In genomic region chr14:102827716-102828115, GRCh38 we compare ENCODE assay signal across 16 cellular contexts. TPM values are rescaled to one million over a fixed set of nuclear protein-coding genes. Genes with fewer than 3 reads are reported as not detected.
DNase-seq lines count a peak whose midpoint lies in the region; ATAC-seq and TF ChIP-seq lines count a peak whose summit lies in the region.
"Had no signal": no experiment of that assay in that cellular context is flagged by ENCODE, and none has a peak within 500 bp of the region (broad histone marks: within the 10 kb centered on the region; RNA-seq: fewer than 3 reads in every experiment).

No MANE protein-coding gene starts in this region.

- H3K79me2 ChIP-seq in hepatocyte = peaks cover 57% of the 10 kb centered on the region

- H3K27ac ChIP-seq in hepatocyte = no peak overlapping the region
- H3K27ac ChIP-seq: HL-60 had no signal

- peak overlapping the region; percentile 97 for H3K4me3 Mint-ChIP-seq in activated T-helper 17 cell treated with anti-CD3 and anti-CD28 coated beads, Interleukin-2, amount 50 U/mL, for 72 hours
- no peak overlapping the region for H3K4me3 Mint-ChIP-seq in CD14-positive monocyte
- H3K4me3 Mint-ChIP-seq: activated naive CD8-positive, alpha-beta T cell treated with anti-CD3 and anti-CD28 coated beads, Interleukin-2, amount 10 ng/mL, durations not matched to agents 7 days and 5 days had no signal

- no peaks in the 10 kb centered on the region for H4K20me1 ChIP-seq in hepatocyte (ENCODE audit: insufficient read depth, poor library complexity, severe bottlenecking)

- 75% methylated on average over 13 of the region's 13 CpGs for WGBS in hepatocyte (ENCODE audit: low lambda C conversion rate, missing lambda C conversion rate)

- no peaks in the 10 kb centered on the region for H3K9me2 ChIP-seq in hepatocyte (replicated peaks; ENCODE audit: insufficient read depth)

- H2AFZ ChIP-seq in hepatocyte = no peak overlapping the region

- no peaks in the 10 kb centered on the region for H3K27me3 ChIP-seq in hepatocyte

- H3K9me3 Mint-ChIP-seq in activated T-helper 17 cell treated with anti-CD3 and anti-CD28 coated beads, Interleukin-2, amount 50 U/mL, for 72 hours = peaks cover 4% of the 10 kb centered on the region
- H3K9me3 Mint-ChIP-seq in CD14-positive monocyte = no peaks in the 10 kb centered on the region
- H3K9me3 Mint-ChIP-seq: activated naive CD8-positive, alpha-beta T cell treated with anti-CD3 and anti-CD28 coated beads, Interleukin-2, amount 10 ng/mL, durations not matched to agents 7 days and 5 days; CD4-positive, alpha-beta memory T cell; T-cell had no signal

- H3K27ac Mint-ChIP-seq in activated T-helper 17 cell treated with anti-CD3 and anti-CD28 coated beads, Interleukin-2, amount 50 U/mL, for 72 hours = peak overlapping the region; percentile 92
- peak overlapping the region in 1 of 7 donors; percentile 2 for H3K27ac Mint-ChIP-seq in CD14-positive monocyte
- H3K27ac Mint-ChIP-seq: activated naive CD8-positive, alpha-beta T cell treated with anti-CD3 and anti-CD28 coated beads, Interleukin-2, amount 10 ng/mL, durations not matched to agents 7 days and 5 days had no signal

- no peak for TF ChIP-seq CTCF in hepatocyte (IDR thresholded peaks at IDR 0.05; ENCODE audit: poor library complexity)
- TF ChIP-seq CTCF in CD14-positive monocyte (IDR thresholded peaks at IDR 0.05) = no peak

- H3K9me3 ChIP-seq in hepatocyte (ENCODE audit: low read depth) = no peaks in the 10 kb centered on the region

- DNase-seq in NCI-H748 (lab: John Stamatoyannopoulos, UW; ENCODE audit: unreplicated experiment) (peak; percentile 38), NCI-H748 treated with DMSO at 0.1 percent for 48 hours (lab: John Stamatoyannopoulos, UW) (no peak), hepatocyte (ENCODE audit: low spot score) (no peak), retina (peak; percentile 27), CD14-positive monocyte (ENCODE audit: low spot score) (no peak)
- DNase-seq in activated CD4-positive, alpha-beta T cell treated with anti-CD3 and anti-CD28 coated beads for 4 hours = no peak
- DNase-seq: activated CD4-positive, CD25-positive, alpha-beta regulatory T cell; activated CD8-positive, alpha-beta memory T cell treated with anti-CD3 and anti-CD28 coated beads, Interleukin-2, amount 50 U/mL, for 4 hours; activated naive CD8-positive, alpha-beta T cell treated with anti-CD3 and anti-CD28 coated beads, Interleukin-2, amount 10 ng/mL, durations not matched to agents 7 days and 5 days; CD4-positive, alpha-beta memory T cell; islet precursor cell; NCI-H187; T-cell had no signal

- intact Hi-C loops in CD14-positive monocyte (cut with micrococcal nuclease) = no loop called here

- no peaks in the 10 kb centered on the region for H3K27me3 Mint-ChIP-seq in activated T-helper 17 cell treated with anti-CD3 and anti-CD28 coated beads, Interleukin-2, amount 50 U/mL, for 72 hours
- peaks cover 0 to 2% (median 1%) of the 10 kb centered on the region in 3 donors for H3K27me3 Mint-ChIP-seq in CD14-positive monocyte (ENCODE audit: low read depth in 3 of 3)
- H3K27me3 Mint-ChIP-seq: activated naive CD8-positive, alpha-beta T cell treated with anti-CD3 and anti-CD28 coated beads, Interleukin-2, amount 10 ng/mL, durations not matched to agents 7 days and 5 days; CD4-positive, alpha-beta memory T cell; T-cell had no signal

- H3K4me2 ChIP-seq in hepatocyte = peak overlapping the region; percentile 48

- peaks cover 96% of the 10 kb centered on the region for H3K36me3 Mint-ChIP-seq in activated T-helper 17 cell treated with anti-CD3 and anti-CD28 coated beads, Interleukin-2, amount 50 U/mL, for 72 hours (ENCODE audit: low read depth)
- peaks cover 29 to 36% of the 10 kb centered on the region in 2 donors for H3K36me3 Mint-ChIP-seq in CD14-positive monocyte

- no peaks in the 10 kb centered on the region for H3K36me3 ChIP-seq in hepatocyte (replicated peaks; ENCODE audit: insufficient read depth, low read depth)

- H3K4me3 ChIP-seq in hepatocyte = no peak overlapping the region

- H3K4me1 Mint-ChIP-seq in activated T-helper 17 cell treated with anti-CD3 and anti-CD28 coated beads, Interleukin-2, amount 50 U/mL, for 72 hours = peaks cover 74% of the 10 kb centered on the region
- H3K4me1 Mint-ChIP-seq in CD14-positive monocyte = peaks cover 8% of the 10 kb centered on the region

- H3K4me1 ChIP-seq in hepatocyte (ENCODE audit: insufficient read depth) = peaks cover 11% of the 10 kb centered on the region

- ATAC-seq in activated T-helper 17 cell treated with anti-CD3 and anti-CD28 coated beads, Interleukin-2, amount 50 U/mL, for 72 hours (replicated peaks) = no peak
- ATAC-seq in HG02981 (IDR thresholded peaks at IDR 0.05; ENCODE audit: unreplicated experiment) = no peak
- ATAC-seq: T-cell had no signal

RNA-seq across cellular contexts. Expression of gene TRAF3, which starts 50.5 kb away (rescaled TPM):
- total RNA-seq in activated T-helper 17 cell treated with anti-CD3 and anti-CD28 coated beads, Interleukin-2, amount 50 U/mL, for 72 hours = 100 to 1,000 TPM in 1 of 2 donors, 10 to 100 TPM in 1; 61.7 to 133 TPM
- total RNA-seq in hepatocyte = 13.7 and 15.8 TPM in 2 replicates
- polyA plus RNA-seq in hepatocyte (4.4 and 8.0 TPM in 2 replicates), CD14-positive monocyte (10 to 100 TPM; 12.0 to 17.3 TPM)

Comparison
In these comparisons a context has a peak if more than half of its experiments do, and no peak if none do; other contexts are left out.
1. DNase-seq: peak in NCI-H748 (single experiment) and retina (single experiment); none in NCI-H748 treated with DMSO at 0.1 percent for 48 hours (single experiment), hepatocyte (single experiment), activated CD4-positive, alpha-beta T cell treated with anti-CD3 and anti-CD28 coated beads for 4 hours (0 of 2) and CD14-positive monocyte (single experiment).